Comparison of ENCODE assay signal across 11 cellular contexts in the genomic region with DNA sequence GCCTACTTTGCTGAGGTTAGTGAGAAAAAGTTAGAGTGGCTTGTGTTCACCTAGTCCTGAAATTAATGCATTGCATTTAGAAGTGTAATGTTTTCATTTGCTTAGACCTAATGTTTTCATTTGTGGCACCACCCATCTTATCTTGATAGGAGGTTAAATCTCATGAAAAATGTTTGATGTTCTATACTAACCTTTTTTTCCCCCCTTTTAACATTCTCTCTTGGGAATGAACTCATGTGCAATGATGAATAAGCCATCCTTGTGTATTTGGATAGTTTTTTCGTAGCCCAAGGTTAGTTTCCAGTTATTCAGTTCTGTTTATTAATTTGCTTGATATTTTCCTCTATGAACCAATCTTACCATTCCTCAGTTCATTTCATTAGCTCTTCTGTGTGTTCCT. TPM values are rescaled to one million over a fixed set of nuclear protein-coding genes. Genes with fewer than 3 reads are reported as not detected.
DNase-seq lines count a peak whose midpoint lies in the region; ATAC-seq, FAIRE-seq and TF ChIP-seq lines count a peak whose summit lies in the region.
"Had no signal": no experiment of that assay in that cellular context is flagged by ENCODE, and none has a peak within 500 bp of the region (broad histone marks: within the 10 kb centered on the region; RNA-seq: fewer than 3 reads in every experiment).

No MANE protein-coding gene starts in this region.

- H3K4me1 Mint-ChIP-seq in memory B cell, result peaks cover 32% of the 10 kb centered on the region

- H3K9me3 ChIP-seq in HepG2 (ENCODE audit: low read length) (no peaks in the 10 kb centered on the region), right lobe of liver (no peaks in the 10 kb centered on the region), HAP-1 (no peaks in the 10 kb centered on the region)
- H3K9me3 ChIP-seq: Caco-2 had no signal

- no peak overlapping the region for H3K27ac ChIP-seq in HepG2 (ENCODE audit: extremely low read length, insufficient read depth, low read length)
- no peak overlapping the region for H3K27ac ChIP-seq in right lobe of liver
- H3K27ac ChIP-seq: foreskin keratinocyte had no signal

- H3K4me3 ChIP-seq in HepG2 (replicated peaks in 1 of 3; ENCODE audit: insufficient read depth in 1 of 3, low read depth in 2 of 3, low read length in 3 of 3) (no peak overlapping the region), right lobe of liver (no peak overlapping the region), HAP-1 (no peak overlapping the region)

- CTCF ChIA-PET in HepG2 (lab: Yijun Ruan, JAX; ENCODE audit: low intra/inter-chr PET ratio, low total read pairs), result no interaction called here

- 100% methylated on average over 1 of the region's 1 CpG for WGBS in HepG2 (ENCODE audit: low lambda C conversion rate)
- 67% methylated on average over 1 of the region's 1 CpG for WGBS in right lobe of liver (ENCODE audit: insufficient coverage, low coverage, low lambda C conversion rate, missing lambda C conversion rate)

- BruUV-seq in HepG2 (replicated peaks; lab: Mats Ljungman, UMichigan), result no TSS peak

- no peak for TF ChIP-seq RAD21 in HepG2 (CRISPR knock-in tag; IDR thresholded peaks at IDR 0.05)

- H3K27ac Mint-ChIP-seq in memory B cell, result no peak overlapping the region
- H3K27ac Mint-ChIP-seq: activated naive CD8-positive, alpha-beta T cell treated with anti-CD3 and anti-CD28 coated beads, Interleukin-2, amount 10 ng/mL, durations not matched to agents 7 days and 5 days had no signal

- no peaks in the 10 kb centered on the region for H3K9me3 Mint-ChIP-seq in memory B cell
- H3K9me3 Mint-ChIP-seq: activated naive CD8-positive, alpha-beta T cell treated with anti-CD3 and anti-CD28 coated beads, Interleukin-2, amount 10 ng/mL, durations not matched to agents 7 days and 5 days had no signal

- ATAC-seq in HepG2, result no peak
- no peak for ATAC-seq in right lobe of liver
- ATAC-seq in memory B cell (ENCODE audit: low read depth), result no peak
- ATAC-seq in HG03565 (IDR thresholded peaks at IDR 0.05; ENCODE audit: unreplicated experiment), result no peak
- ATAC-seq in HG02973 (IDR thresholded peaks at IDR 0.05; ENCODE audit: unreplicated experiment), result no peak
- no peak for ATAC-seq in GM18861 (IDR thresholded peaks at IDR 0.05; ENCODE audit: unreplicated experiment)
- ATAC-seq: foreskin keratinocyte had no signal

- H3K4me3 Mint-ChIP-seq in memory B cell, result peak overlapping the region; percentile 1
- H3K4me3 Mint-ChIP-seq: activated naive CD8-positive, alpha-beta T cell treated with anti-CD3 and anti-CD28 coated beads, Interleukin-2, amount 10 ng/mL, durations not matched to agents 7 days and 5 days had no signal

- intact Hi-C loops in HepG2 (cut with micrococcal nuclease; ENCODE audit: unreplicated experiment), result loop anchor here (5.0 kb wide), 1 partner anchor 53 kb away; no protein-coding TSS in a partner anchor
- intact Hi-C loops in right lobe of liver (cut with DNase I), result no loop called here

- TF ChIP-seq POLR2A in HepG2 (IDR thresholded peaks at IDR 0.05; ENCODE audit: insufficient read depth in 1 of 2, low read depth in 2 of 2, low read length in 2 of 2) (no peak), right lobe of liver (IDR thresholded peaks at IDR 0.05) (no peak)

- no peak for FAIRE-seq in HepG2 (lab: Jason Lieb, UNC)

- peak overlapping the region; percentile 29; the same call in 1 of the 2 replicates for H3K4me2 ChIP-seq in HepG2 (ENCODE audit: low read depth, low read length)

- in situ Hi-C loops in HepG2 (cut with HindIII; ENCODE audit: extremely low pct_ligation_motif_present, low pct_unique_long_range_greater_than_20kb) (no loop called here), HAP-1 (cut with MboI; ENCODE audit: low sequenced_read_pairs) (no loop called here)

- H3K27me3 Mint-ChIP-seq in memory B cell, result no peaks in the 10 kb centered on the region

- peaks cover 55% of the 10 kb centered on the region for H3K79me2 ChIP-seq in HepG2 (ENCODE audit: insufficient read depth, low read length)

- no peak overlapping the region for H2AFZ ChIP-seq in HepG2 (ENCODE audit: low read length)

- H4K20me1 ChIP-seq in HepG2 (ENCODE audit: insufficient read depth, low read length), result peaks cover 5% of the 10 kb centered on the region; the same call in 1 of the 2 replicates

- POLR2A ChIA-PET in HepG2 (lab: Yijun Ruan, JAX), result no interaction called here

- H3K27me3 ChIP-seq in HepG2 (ENCODE audit: control insufficient read depth in 1 of 2, insufficient read depth in 2 of 2, low read length in 2 of 2), result no peaks in the 10 kb centered on the region; a peak in 1 of 5 replicates
- no peaks in the 10 kb centered on the region for H3K27me3 ChIP-seq in right lobe of liver
- H3K27me3 ChIP-seq in HAP-1 (ENCODE audit: low read depth), result no peaks in the 10 kb centered on the region
- H3K27me3 ChIP-seq: foreskin keratinocyte had no signal

- H3K9ac ChIP-seq in HepG2 (ENCODE audit: insufficient read depth, low read depth, low read length), result no peak overlapping the region

- DNase-seq in HepG2 (ENCODE audit: low spot score) (no peak), right lobe of liver (no peak), astrocyte of the hippocampus (ENCODE audit: low read depth, low spot score) (peak; percentile 10), memory B cell (ENCODE audit: low spot score in 2 of 2) (no peak), HAP-1 (ENCODE audit: low spot score in 2 of 2) (no peak)
- DNase-seq: activated naive CD8-positive, alpha-beta T cell treated with anti-CD3 and anti-CD28 coated beads, Interleukin-2, amount 10 ng/mL, durations not matched to agents 7 days and 5 days; Caco-2; foreskin keratinocyte had no signal

- peaks cover 4% of the 10 kb centered on the region for H3K36me3 Mint-ChIP-seq in memory B cell

- no peak for TF ChIP-seq EP300 in HepG2 (IDR thresholded peaks at IDR 0.05; ENCODE audit: low read depth in 2 of 2, low read length in 2 of 2)
- TF ChIP-seq EP300 in HepG2 (CRISPR knock-in tag; IDR thresholded peaks at IDR 0.05; ENCODE audit: borderline replicate concordance), result no peak

- H3K4me1 ChIP-seq in HepG2 (ENCODE audit: insufficient read depth, low read length), result peaks cover 26% of the 10 kb centered on the region
- peaks cover 0 to 49% (median 16%) of the 10 kb centered on the region in 4 donors for H3K4me1 ChIP-seq in right lobe of liver
- peaks cover 10% of the 10 kb centered on the region for H3K4me1 ChIP-seq in HAP-1

- TF ChIP-seq CTCF in HepG2 (CRISPR knock-in tag; IDR thresholded peaks at IDR 0.05) (no peak), right lobe of liver (IDR thresholded peaks at IDR 0.05) (no peak)

- H3K36me3 ChIP-seq in HepG2 (replicated peaks in 1 of 2; ENCODE audit: control insufficient read depth in 1 of 2, insufficient read depth in 2 of 2, low read length in 2 of 2) (no peaks in the 10 kb centered on the region; a peak in 1 of 5 replicates), right lobe of liver (no peaks in the 10 kb centered on the region), HAP-1 (replicated peaks) (peaks cover 6% of the 10 kb centered on the region; the same call in 1 of the 2 replicates)

TF ChIP-seq in HepG2, 621 proteins besides CTCF, POLR2A, EP300 and RAD21 (continues in another document):
- TF ChIP-seq CREB3 (CRISPR knock-in tag; IDR thresholded peaks at IDR 0.05) (no peak), ZNF674 (CRISPR knock-in tag; IDR thresholded peaks at IDR 0.05; ENCODE audit: low read depth) (no peak), GATAD1 (CRISPR knock-in tag; IDR thresholded peaks at IDR 0.05) (no peak), ZNF883 (CRISPR knock-in tag; IDR thresholded peaks at IDR 0.05; ENCODE audit: not compliant biosample characterization) (no peak), THRA (CRISPR knock-in tag; IDR thresholded peaks at IDR 0.05; ENCODE audit: borderline replicate concordance) (no peak)

RNA-seq across cellular contexts. Expression of gene FHIP2A, which starts 2.8 kb away (rescaled TPM):
- total RNA-seq in HepG2 (2016; rRNA removed; fragmentation: Illumina TruSeq; extraction: Trizol) (8.3 and 9.0 TPM in 2 replicates), right lobe of liver (10 to 100 TPM; 17.4 to 22.8 (median 21.7) TPM)
- 4.8 and 5.0 TPM in 2 replicates for total RNA-seq in HepG2 (2016; cell fraction: cytosol; rRNA removed; fragmentation: Illumina TruSeq; extraction: Trizol; ENCODE audit: low read depth)
- total RNA-seq in HepG2 (2016; cell fraction: insoluble cytoplasmic fraction; rRNA removed; fragmentation: Illumina TruSeq; extraction: Trizol), result 8.7 and 10.3 TPM in 2 replicates
- total RNA-seq in HepG2 (2016; cell fraction: membrane; rRNA removed; fragmentation: Illumina TruSeq; extraction: Trizol), result 4.4 and 5.4 TPM in 2 replicates
- total RNA-seq in HepG2 (2016; cell fraction: nucleus; rRNA removed; fragmentation: Illumina TruSeq; extraction: Trizol), result 12.4 and 13.8 TPM in 2 replicates
- 6.2 and 6.5 TPM in 2 replicates for polyA plus RNA-seq in HepG2 (2011; rRNA removed)
- 1.2 and 2.5 TPM in 2 replicates for polyA plus RNA-seq in HepG2 (2011; cell fraction: cytosol; rRNA removed)
- polyA plus RNA-seq in HepG2 (2011; cell fraction: nucleus; rRNA removed), result 10.0 and 11.4 TPM in 2 replicates
- 4.2 and 5.2 TPM in 2 replicates for polyA plus RNA-seq in HepG2 (2012)
- polyA plus RNA-seq in HepG2 (2016; cell fraction: cytosol; fragmentation: Illumina TruSeq; extraction: Trizol; ENCODE audit: low read depth), result 0.26 and 0.31 TPM in 2 replicates
- polyA plus RNA-seq in HepG2 (2016; cell fraction: insoluble cytoplasmic fraction; fragmentation: Illumina TruSeq; extraction: Trizol; ENCODE audit: low read depth), result 5.8 and 6.1 TPM in 2 replicates
- polyA plus RNA-seq in HepG2 (2016; cell fraction: membrane; fragmentation: Illumina TruSeq; extraction: Trizol; ENCODE audit: low read depth), result 0.65 and 1.7 TPM in 2 replicates
- polyA plus RNA-seq in HepG2 (2016; cell fraction: nucleus; fragmentation: Illumina TruSeq; extraction: Trizol; ENCODE audit: insufficient read depth, low read depth), result 17.4 and 23.7 TPM in 2 replicates
- polyA minus RNA-seq in HepG2 (2011; rRNA and poly(A)+ RNA removed; ENCODE audit: low replicate concordance), result 9.9 and 17.5 TPM in 2 replicates
- 11.0 and 15.0 TPM in 2 replicates for polyA minus RNA-seq in HepG2 (2011; cell fraction: cytosol; rRNA and poly(A)+ RNA removed)
- polyA minus RNA-seq in HepG2 (2011; cell fraction: nucleus; rRNA and poly(A)+ RNA removed), result 30.1 and 31.0 TPM in 2 replicates
